2 cellular contexts compared by ENCODE assay signal in the genomic region with DNA sequence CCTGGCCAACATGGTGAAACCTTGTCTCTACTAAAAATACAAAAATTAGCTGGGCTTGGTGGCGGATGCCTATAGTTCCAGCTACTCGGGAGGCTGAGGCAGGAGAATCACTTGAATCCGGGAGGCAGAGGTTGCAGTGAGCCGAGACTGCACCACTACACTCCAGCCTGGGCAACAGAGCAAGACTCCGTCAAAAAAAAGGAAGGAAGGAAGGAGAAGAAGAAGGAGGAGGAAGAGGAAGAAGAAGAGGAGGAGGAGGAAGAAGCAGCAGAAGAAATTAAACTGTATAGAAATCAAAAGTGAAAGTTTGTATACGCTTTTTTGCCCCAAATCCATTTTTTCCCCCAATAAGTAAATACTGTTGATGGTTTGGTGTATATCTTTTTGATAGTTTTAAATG.
TF ChIP-seq lines count a peak whose summit lies in the region.

No MANE protein-coding gene starts in this region.

TF ChIP-seq in HEK293, 187 proteins besides CTCF, POLR2A, EP300 and RAD21:
- TF ChIP-seq ZNF121 (tag by site-specific recombination; IDR thresholded peaks at IDR 0.05) (peak; percentile 43; the same call in 1 of the 2 replicates), ZNF366 (tag by site-specific recombination; conservative IDR thresholded peaks at IDR 0.05) (0 out of 2 replicates have a peak, but pooled peaks have one; percentile 6)
- TF ChIP-seq, protein P1, sequence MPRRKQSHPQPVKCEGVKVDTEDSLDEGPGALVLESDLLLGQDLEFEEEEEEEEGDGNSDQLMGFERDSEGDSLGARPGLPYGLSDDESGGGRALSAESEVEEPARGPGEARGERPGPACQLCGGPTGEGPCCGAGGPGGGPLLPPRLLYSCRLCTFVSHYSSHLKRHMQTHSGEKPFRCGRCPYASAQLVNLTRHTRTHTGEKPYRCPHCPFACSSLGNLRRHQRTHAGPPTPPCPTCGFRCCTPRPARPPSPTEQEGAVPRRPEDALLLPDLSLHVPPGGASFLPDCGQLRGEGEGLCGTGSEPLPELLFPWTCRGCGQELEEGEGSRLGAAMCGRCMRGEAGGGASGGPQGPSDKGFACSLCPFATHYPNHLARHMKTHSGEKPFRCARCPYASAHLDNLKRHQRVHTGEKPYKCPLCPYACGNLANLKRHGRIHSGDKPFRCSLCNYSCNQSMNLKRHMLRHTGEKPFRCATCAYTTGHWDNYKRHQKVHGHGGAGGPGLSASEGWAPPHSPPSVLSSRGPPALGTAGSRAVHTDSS (tag by site-specific recombination; IDR thresholded peaks at IDR 0.05): peak; percentile 76

TF ChIP-seq in WTC11, 78 proteins besides CTCF, POLR2A, EP300 and RAD21:
- TF ChIP-seq ZNF121 (CRISPR knock-in tag; IDR thresholded peaks at IDR 0.05): peak; percentile 51; the same call in 1 of the 2 replicates
